ENCODE assay signal across 18 cellular contexts in genomic region chr6:3017304-3017703, GRCh38. TPM values are rescaled to one million over a fixed set of nuclear protein-coding genes. Genes with fewer than 3 reads are reported as not detected.
A peak's percentile ranks its signal among the peaks of the same experiment; 100 is the strongest.
DNase-seq lines count a peak whose midpoint lies in the region; ATAC-seq, FAIRE-seq and TF ChIP-seq lines count a peak whose summit lies in the region.
"Had no signal": no experiment of that assay in that cellular context is flagged by ENCODE, and none has a peak within 500 bp of the region (broad histone marks: within the 10 kb centered on the region; RNA-seq: fewer than 3 reads in every experiment).

No MANE protein-coding gene starts in this region.

- no peak overlapping the region for H3K14ac ChIP-seq in mesenchymal stem cell (ENCODE audit: low read length in 2 of 2)

- no peak overlapping the region for H3K4me2 ChIP-seq in K562 (ENCODE audit: insufficient read depth, low read length)
- H3K4me2 ChIP-seq in mesenchymal stem cell (ENCODE audit: low read length, poor library complexity, severe bottlenecking) = no peak overlapping the region
- H3K4me2 ChIP-seq: GM23338 had no signal

- H3K4ac ChIP-seq in mesenchymal stem cell (ENCODE audit: low read depth in 1 of 2, low read length in 2 of 2) = peak overlapping the region in 1 of 2 experiments; percentile 18

- no peak overlapping the region for H2BK12ac ChIP-seq in mesenchymal stem cell (ENCODE audit: low read length in 2 of 2)

- no peak overlapping the region for H2AK5ac ChIP-seq in mesenchymal stem cell (ENCODE audit: low read length, severe bottlenecking)

- no peak for TF ChIP-seq RAD21 in K562 (CRISPR knock-in tag; conservative IDR thresholded peaks at IDR 0.05 in 1 of 2, IDR thresholded peaks at IDR 0.05 in 1 of 2)

- no TSS peak for BruUV-seq in K562 (replicated peaks; lab: Mats Ljungman, UMichigan)

- WGBS in K562 (ENCODE audit: insufficient coverage, low coverage, missing lambda C conversion rate) = 90% methylated on average over 9 of the region's 9 CpGs
- 95% methylated on average over 9 of the region's 9 CpGs for WGBS in mesenchymal stem cell

- no peak overlapping the region for H3K27ac ChIP-seq in K562 (ENCODE audit: extremely low read depth, low read depth, low read length)
- H3K27ac ChIP-seq in mesenchymal stem cell (ENCODE audit: low read length, poor library complexity, severe bottlenecking) = no peak overlapping the region
- no peak overlapping the region for H3K27ac ChIP-seq in upper lobe of right lung

- H4K91ac ChIP-seq in mesenchymal stem cell (ENCODE audit: low read length) = no peak overlapping the region

- H3K79me2 ChIP-seq in K562 (ENCODE audit: control insufficient read depth, insufficient read depth, low read length) = peaks cover 37% of the 10 kb centered on the region

- no peak overlapping the region for H3K18ac ChIP-seq in mesenchymal stem cell (ENCODE audit: low read depth in 1 of 2, low read length in 2 of 2)

- no peak overlapping the region for H3K23ac ChIP-seq in mesenchymal stem cell (ENCODE audit: low read length in 2 of 2)

- no peaks in the 10 kb centered on the region for H3K79me1 ChIP-seq in mesenchymal stem cell (replicated peaks; ENCODE audit: low read length, poor library complexity, severe bottlenecking)

- H2BK15ac ChIP-seq in mesenchymal stem cell (ENCODE audit: low read depth, poor library complexity, severe bottlenecking) = no peak overlapping the region

- H4K20me1 ChIP-seq in K562 (replicated peaks; ENCODE audit: control insufficient read depth, insufficient read depth, low read length) = no peaks in the 10 kb centered on the region

- DNase-seq in H7 = peak; percentile 18
- no peak for DNase-seq in K562 (ENCODE audit: extremely low read depth in 1 of 4, low spot score in 3 of 4)
- DNase-seq in mesenchymal stem cell = no peak
- no peak for DNase-seq in upper lobe of right lung
- no peak for DNase-seq in NCI-H226
- no peak for DNase-seq in D721Med (ENCODE audit: insufficient read length, low spot score)
- DNase-seq: C1 segment of cervical spinal cord; Calu3; CD4-positive, alpha-beta T cell; DMS79; HCEC 1CT; HFFc6 had no signal

- in situ Hi-C loops in K562 (cut with MboI) = no loop called here

- peak overlapping the region in 1 of 2 experiments; percentile 41; a peak in 1 of 4 replicates for H3K9ac ChIP-seq in K562 (ENCODE audit: insufficient read depth in 1 of 2, low read depth in 2 of 2, low read length in 2 of 2)
- no peak overlapping the region for H3K9ac ChIP-seq in mesenchymal stem cell (ENCODE audit: low read length)

- no peak overlapping the region for H2BK5ac ChIP-seq in mesenchymal stem cell (ENCODE audit: low read depth, low read length, poor library complexity, severe bottlenecking)

- H3K4me1 ChIP-seq in K562 (replicated peaks in 1 of 2; ENCODE audit: control insufficient read depth in 2 of 2, insufficient read depth in 2 of 2, low read length in 2 of 2) (peaks cover 2 to 11% of the 10 kb centered on the region in 2 experiments; a peak in 3 of 5 replicates), mesenchymal stem cell (ENCODE audit: control insufficient read depth, insufficient read depth, low read depth, low read length) (no peaks in the 10 kb centered on the region), upper lobe of right lung (peaks cover 1% of the 10 kb centered on the region)

- H3K4me3 ChIP-seq in H7 (ENCODE audit: insufficient read depth, low read depth, low read length) (no peak overlapping the region), K562 (no peak overlapping the region), mesenchymal stem cell (ENCODE audit: insufficient read depth in 1 of 2, low read depth in 1 of 2, low read length in 2 of 2) (no peak overlapping the region), upper lobe of right lung (no peak overlapping the region)
- H3K4me3 ChIP-seq: GM12878, GM23338 had no signal

- H3K36me3 ChIP-seq in H7 (replicated peaks; ENCODE audit: control insufficient read depth, insufficient read depth, low read length) = peaks cover 19% of the 10 kb centered on the region
- H3K36me3 ChIP-seq in K562 (ENCODE audit: control insufficient read depth, insufficient read depth, low read length) = peaks cover 83% of the 10 kb centered on the region
- peaks cover 12 to 67% of the 10 kb centered on the region in 2 experiments for H3K36me3 ChIP-seq in mesenchymal stem cell (ENCODE audit: control insufficient read depth in 1 of 2, insufficient read depth in 2 of 2, low read depth in 1 of 2, low read length in 2 of 2)
- H3K36me3 ChIP-seq in upper lobe of right lung = peaks cover 31% of the 10 kb centered on the region

- FAIRE-seq in K562 (lab: Jason Lieb, UNC) = no peak
- FAIRE-seq in D721Med (lab: Jason Lieb, UNC) = no peak
- FAIRE-seq: A204.1, GM12878, GM18507, HTR-8/SVneo had no signal

- CTCF ChIA-PET in K562 (lab: Yijun Ruan, JAX; ENCODE audit: low intra/inter-chr PET ratio) = no interaction called here

- no peak for TF ChIP-seq CTCF in K562 (IDR thresholded peaks at IDR 0.05 in 2 of 3, conservative IDR thresholded peaks at IDR 0.05 in 1 of 3; ENCODE audit: insufficient read depth in 2 of 3, low read depth in 1 of 3, low read length in 3 of 3)
- TF ChIP-seq CTCF in upper lobe of right lung (IDR thresholded peaks at IDR 0.05) = no peak
- TF ChIP-seq CTCF in D721Med (IDR thresholded peaks at IDR 0.05; ENCODE audit: insufficient read depth, missing control alignments) = no peak

- H3K9me3 ChIP-seq in K562 (replicated peaks; ENCODE audit: control insufficient read depth, insufficient read depth, low read depth, low read length) (0 out of 2 replicates have a peak, but pooled peaks cover under 1% of the 10 kb centered on the region), mesenchymal stem cell (ENCODE audit: control insufficient read depth, low read length) (peaks cover 2% of the 10 kb centered on the region), upper lobe of right lung (peaks cover under 1% of the 10 kb centered on the region)

- ATAC-seq in K562 = peak; percentile 5
- ATAC-seq in upper lobe of right lung = peak; percentile 7
- ATAC-seq in HG03095 (IDR thresholded peaks at IDR 0.05; ENCODE audit: unreplicated experiment) = no peak
- ATAC-seq: GM12878, GM23338 had no signal

- H4K8ac ChIP-seq in mesenchymal stem cell (ENCODE audit: low read length) = peak overlapping the region; percentile 39

- POLR2A ChIA-PET in K562 (lab: Yijun Ruan, JAX) = interaction anchor here (0.7 to 1.3 kb wide), 4 partner anchors 15 to 37 kb away, joined by 3 to 7 read pairs (median 4); partner anchors contain the start of gene NQO2

- H3K27me3 ChIP-seq in H7 (ENCODE audit: control insufficient read depth, insufficient read depth, low read length) = no peaks in the 10 kb centered on the region
- H3K27me3 ChIP-seq in K562 (ENCODE audit: control insufficient read depth in 2 of 2, insufficient read depth in 2 of 2, low read length in 2 of 2) = no peaks in the 10 kb centered on the region
- H3K27me3 ChIP-seq in mesenchymal stem cell (ENCODE audit: control insufficient read depth in 1 of 2, insufficient read depth in 1 of 2, low read length in 2 of 2) = no peaks in the 10 kb centered on the region
- H3K27me3 ChIP-seq in upper lobe of right lung = no peaks in the 10 kb centered on the region

- intact Hi-C loops in K562 (cut with micrococcal nuclease) = no loop called here
- intact Hi-C loops in upper lobe of right lung (cut with DNase I) = no loop called here

- H2AFZ ChIP-seq in K562 (ENCODE audit: low read depth, low read length) (no peak overlapping the region), mesenchymal stem cell (ENCODE audit: low read depth, low read length) (no peak overlapping the region)
- H2AFZ ChIP-seq: GM23338 had no signal

- H2BK120ac ChIP-seq in mesenchymal stem cell (ENCODE audit: low read depth, low read length) = no peak overlapping the region

- H3K9me1 ChIP-seq in K562 (ENCODE audit: control insufficient read depth, insufficient read depth, low read length) = no peaks in the 10 kb centered on the region

- peak; percentile 45 for TF ChIP-seq POLR2A in K562 (conservative IDR thresholded peaks at IDR 0.05)

- no peak for TF ChIP-seq EP300 in K562 (IDR thresholded peaks at IDR 0.05; ENCODE audit: low read length)

RNA-seq across cellular contexts. Expression of gene NQO2, which starts 17.6 kb away (rescaled TPM):
- 40.5 and 76.0 TPM in 2 replicates for total RNA-seq in H7 (2014; rRNA removed; shearing (Covaris generic))
- total RNA-seq in K562 (2011; cell fraction: chromatin; rRNA removed; ENCODE audit: low replicate concordance) = 88.6 and 124 TPM in 2 replicates
- total RNA-seq in K562 (2011; cell fraction: nucleolus; rRNA removed) = 76.6 and 81.5 TPM in 2 replicates
- 59.8 and 71.4 TPM in 2 replicates for total RNA-seq in K562 (2011; cell fraction: nucleoplasm; rRNA removed)
- 101 and 110 TPM in 2 replicates for total RNA-seq in K562 (2014; rRNA removed)
- 106 and 108 TPM in 2 replicates for total RNA-seq in K562 (2014; rRNA removed; fragmentation: Illumina TruSeq; extraction: Trizol)
- 116 TPM in 2 replicates for total RNA-seq in K562 (2015; rRNA removed; fragmentation: Illumina TruSeq; extraction: Trizol)
- total RNA-seq in K562 (2021) = 136 and 139 TPM in 2 replicates
- polyA plus RNA-seq in K562 (2011; rRNA removed) = 187 and 214 TPM in 2 replicates
- polyA plus RNA-seq in K562 (2011; cell fraction: cytosol; rRNA removed) = 201 and 211 TPM in 2 replicates
- 136 and 150 TPM in 2 replicates for polyA plus RNA-seq in K562 (2011; cell fraction: nucleus; rRNA removed)
- polyA plus RNA-seq in K562 (2012) = 121 and 287 TPM in 2 replicates
- 113 and 118 TPM in 2 replicates for polyA plus RNA-seq in K562 (2014; fragmentation: Illumina TruSeq; extraction: Trizol)
- 10 to 100 TPM; 54.6 to 70.1 TPM for polyA plus RNA-seq in K562 (2014; fragmentation: Nextera tagmentation; extraction: Ambion mirVana)
- polyA plus RNA-seq in K562 (2014; rRNA removed) = 145 and 149 TPM in 2 replicates
- 136 and 185 TPM in 2 replicates for polyA minus RNA-seq in K562 (2011; rRNA and poly(A)+ RNA removed)
- 67.3 and 100 TPM in 2 replicates for polyA minus RNA-seq in K562 (2011; cell fraction: cytosol; rRNA and poly(A)+ RNA removed)
- polyA minus RNA-seq in K562 (2011; cell fraction: nucleus; rRNA and poly(A)+ RNA removed) = 20.6 and 27.7 TPM in 2 replicates
- polyA plus RNA-seq in mesenchymal stem cell (2013, experiment 1 of 2) = 20.8 TPM
- polyA plus RNA-seq in mesenchymal stem cell (2013, experiment 2 of 2) = 21.0 TPM
- total RNA-seq in upper lobe of right lung = 20.6 TPM

RNA-seq across cellular contexts. Expression of gene SERPINB6, which starts 45.9 kb away (rescaled TPM):
- total RNA-seq in H7 (2014; rRNA removed; shearing (Covaris generic)) = 26.8 and 34.1 TPM in 2 replicates
- total RNA-seq in K562 (2011; cell fraction: chromatin; rRNA removed; ENCODE audit: low replicate concordance) = 141 and 220 TPM in 2 replicates
- 93.6 and 93.8 TPM in 2 replicates for total RNA-seq in K562 (2011; cell fraction: nucleolus; rRNA removed)
- 147 and 201 TPM in 2 replicates for total RNA-seq in K562 (2011; cell fraction: nucleoplasm; rRNA removed)
- 86.6 and 92.4 TPM in 2 replicates for total RNA-seq in K562 (2014; rRNA removed)
- total RNA-seq in K562 (2014; rRNA removed; fragmentation: Illumina TruSeq; extraction: Trizol) = 111 and 114 TPM in 2 replicates
- 100 and 113 TPM in 2 replicates for total RNA-seq in K562 (2015; rRNA removed; fragmentation: Illumina TruSeq; extraction: Trizol)
- total RNA-seq in K562 (2021) = 124 and 126 TPM in 2 replicates
- 151 and 210 TPM in 2 replicates for polyA plus RNA-seq in K562 (2011; rRNA removed)
- polyA plus RNA-seq in K562 (2011; cell fraction: cytosol; rRNA removed) = 171 and 185 TPM in 2 replicates
- 130 and 168 TPM in 2 replicates for polyA plus RNA-seq in K562 (2011; cell fraction: nucleus; rRNA removed)
- 133 and 231 TPM in 2 replicates for polyA plus RNA-seq in K562 (2012)
- polyA plus RNA-seq in K562 (2014; fragmentation: Illumina TruSeq; extraction: Trizol) = 162 and 176 TPM in 2 replicates
- polyA plus RNA-seq in K562 (2014; fragmentation: Nextera tagmentation; extraction: Ambion mirVana) = 100 to 1,000 TPM; 143 to 211 TPM
- polyA plus RNA-seq in K562 (2014; rRNA removed) = 145 and 159 TPM in 2 replicates
- polyA minus RNA-seq in K562 (2011; rRNA and poly(A)+ RNA removed) = 135 and 183 TPM in 2 replicates
- 64.3 and 74.2 TPM in 2 replicates for polyA minus RNA-seq in K562 (2011; cell fraction: cytosol; rRNA and poly(A)+ RNA removed)
- 60.0 and 62.5 TPM in 2 replicates for polyA minus RNA-seq in K562 (2011; cell fraction: nucleus; rRNA and poly(A)+ RNA removed)
- 173 TPM for polyA plus RNA-seq in mesenchymal stem cell (2013, experiment 1 of 2)
- 171 TPM for polyA plus RNA-seq in mesenchymal stem cell (2013, experiment 2 of 2)
- 157 TPM for total RNA-seq in upper lobe of right lung

RNA-seq across cellular contexts. Expression of gene RIPK1, which starts 51.0 kb away (rescaled TPM):
- 8.9 and 9.3 TPM in 2 replicates for total RNA-seq in H7 (2014; rRNA removed; shearing (Covaris generic))
- 21.4 and 26.8 TPM in 2 replicates for total RNA-seq in K562 (2011; cell fraction: chromatin; rRNA removed; ENCODE audit: low replicate concordance)
- 10.3 and 11.1 TPM in 2 replicates for total RNA-seq in K562 (2011; cell fraction: nucleolus; rRNA removed)
- total RNA-seq in K562 (2011; cell fraction: nucleoplasm; rRNA removed) = 12.0 and 12.4 TPM in 2 replicates
- total RNA-seq in K562 (2014; rRNA removed) (14.4 and 15.8 TPM in 2 replicates), K562 (2014; rRNA removed; fragmentation: Illumina TruSeq; extraction: Trizol) (17.7 and 19.6 TPM in 2 replicates), K562 (2015; rRNA removed; fragmentation: Illumina TruSeq; extraction: Trizol) (20.9 and 23.2 TPM in 2 replicates), K562 (2021) (17.2 and 19.4 TPM in 2 replicates), upper lobe of right lung (24.4 TPM)
- polyA plus RNA-seq in K562 (2011; rRNA removed) (15.9 and 23.2 TPM in 2 replicates), K562 (2014; fragmentation: Illumina TruSeq; extraction: Trizol) (21.7 and 24.9 TPM in 2 replicates), K562 (2014; fragmentation: Nextera tagmentation; extraction: Ambion mirVana) (1 to 10 TPM; 3.8 to 4.5 TPM), K562 (2014; rRNA removed) (14.5 and 16.9 TPM in 2 replicates)
- polyA plus RNA-seq in K562 (2011; cell fraction: cytosol; rRNA removed) = 11.5 and 12.3 TPM in 2 replicates
- 11.6 and 14.1 TPM in 2 replicates for polyA plus RNA-seq in K562 (2011; cell fraction: nucleus; rRNA removed)
- polyA plus RNA-seq in K562 (2012) = 17.4 and 19.0 TPM in 2 replicates
- 29.0 and 42.9 TPM in 2 replicates for polyA minus RNA-seq in K562 (2011; rRNA and poly(A)+ RNA removed)
- polyA minus RNA-seq in K562 (2011; cell fraction: cytosol; rRNA and poly(A)+ RNA removed) = 10.7 and 18.6 TPM in 2 replicates
- 4.7 and 6.1 TPM in 2 replicates for polyA minus RNA-seq in K562 (2011; cell fraction: nucleus; rRNA and poly(A)+ RNA removed)
- polyA plus RNA-seq in mesenchymal stem cell (2013, experiment 1 of 2) = 22.7 TPM
- 22.3 TPM for polyA plus RNA-seq in mesenchymal stem cell (2013, experiment 2 of 2)
